11 cellular contexts compared by ENCODE assay signal in genomic region chr4:127788517-127788916, GRCh38. TPM values are rescaled to one million over a fixed set of nuclear protein-coding genes. Genes with fewer than 3 reads are reported as not detected.
DNase-seq lines count a peak whose midpoint lies in the region; ATAC-seq and TF ChIP-seq lines count a peak whose summit lies in the region.
"Had no signal": no experiment of that assay in that cellular context is flagged by ENCODE, and none has a peak within 500 bp of the region (broad histone marks: within the 10 kb centered on the region; RNA-seq: fewer than 3 reads in every experiment).

No MANE protein-coding gene starts in this region.

- peak; percentile 62 for ATAC-seq in HG02981 (IDR thresholded peaks at IDR 0.05; ENCODE audit: unreplicated experiment)

- no peak overlapping the region for H3K27ac ChIP-seq in testis
- H3K27ac ChIP-seq: thyroid gland had no signal

- no peaks in the 10 kb centered on the region for H3K4me1 ChIP-seq in testis
- H3K4me1 ChIP-seq: thyroid gland had no signal

- H3K9me3 ChIP-seq in testis, result no peaks in the 10 kb centered on the region
- H3K9me3 ChIP-seq: thyroid gland had no signal

- 80 to 88% methylated on average over 2 of the region's 2 CpGs for WGBS in testis, 2 donors

- intact Hi-C loops in testis (cut with DNase I; ENCODE audit: low total_unique reads), result no loop called here

- no peak for TF ChIP-seq POLR2A in testis (IDR thresholded peaks at IDR 0.05)

- DNase-seq in NCI-H1436 treated with DMSO at 0.1 percent for 48 hours (lab: John Stamatoyannopoulos, UW) (peak; percentile 4), NCI-H1436 (lab: John Stamatoyannopoulos, UW) (no peak), SW480 (ENCODE audit: low spot score) (peak; percentile 7), neural crest cell (ENCODE audit: low read depth, low spot score) (no peak), testis (no peak), middle frontal gyrus (ENCODE audit: extremely low spot score, low spot score) (no peak), COLO829 (ENCODE audit: low spot score) (no peak)
- DNase-seq: activated CD4-positive, alpha-beta T cell treated with anti-CD3 and anti-CD28 coated beads for 48 hours; thyroid gland had no signal

- peaks cover 13% of the 10 kb centered on the region for H3K27me3 Mint-ChIP-seq in neural crest cell (ENCODE audit: low read depth)

- TF ChIP-seq CTCF in neural crest cell (conservative IDR thresholded peaks at IDR 0.05) (peak; percentile 36), testis (IDR thresholded peaks at IDR 0.05) (no peak)

- H3K27me3 ChIP-seq in testis, result no peaks in the 10 kb centered on the region
- H3K27me3 ChIP-seq: thyroid gland had no signal

- no peak overlapping the region for H3K4me3 ChIP-seq in testis
- H3K4me3 ChIP-seq: thyroid gland had no signal

- H3K36me3 ChIP-seq in testis (ENCODE audit: low read depth, missing control alignments), result no peaks in the 10 kb centered on the region
- H3K36me3 ChIP-seq: thyroid gland had no signal

- no peaks in the 10 kb centered on the region for H3K9me3 Mint-ChIP-seq in neural crest cell

- H3K36me3 Mint-ChIP-seq in neural crest cell (ENCODE audit: low read depth), result no peaks in the 10 kb centered on the region

- H3K27ac Mint-ChIP-seq in neural crest cell (ENCODE audit: unreplicated experiment), result no peak overlapping the region

- H3K4me1 Mint-ChIP-seq in neural crest cell, result peaks cover 9% of the 10 kb centered on the region

- H3K4me3 Mint-ChIP-seq in neural crest cell, result no peak overlapping the region

RNA-seq across cellular contexts. Expression of gene HSPA4L, which starts 6.4 kb away (rescaled TPM):
- total RNA-seq in neural crest cell, result 7.7 and 8.2 TPM in 2 replicates
- 100 to 1,000 TPM in 1 of 2 donors, 10 to 100 TPM in 1; 53.1 to 132 TPM for total RNA-seq in testis
- polyA plus RNA-seq in testis (ENCODE audit: insufficient read depth, low read depth, low replicate concordance), result 151 TPM

RNA-seq across cellular contexts. Expression of gene SLC25A31, which starts 58.3 kb away (rescaled TPM):
- total RNA-seq in neural crest cell (not detected in 2 replicates), testis (10 to 100 TPM; 23.4 to 28.1 TPM)
- 92.2 TPM for polyA plus RNA-seq in testis (ENCODE audit: insufficient read depth, low read depth, low replicate concordance)
- total RNA-seq: posterior vena cava had no signal

Comparison
In these comparisons a context has a peak if more than half of its experiments do, and no peak if none do; other contexts are left out.
1. DNase-seq: peak in NCI-H1436 treated with DMSO at 0.1 percent for 48 hours (single experiment) and SW480 (single experiment); none in NCI-H1436 (single experiment), neural crest cell (single experiment), testis (single experiment), middle frontal gyrus (single experiment) and COLO829 (single experiment).
2. RNA of gene SLC25A31, which starts 58.3 kb away (total RNA-seq): 23.4 to 28.1 TPM in testis; not detected in neural crest cell; every median in the first group is over 10 times any median in the second.